In the genomic region with DNA sequence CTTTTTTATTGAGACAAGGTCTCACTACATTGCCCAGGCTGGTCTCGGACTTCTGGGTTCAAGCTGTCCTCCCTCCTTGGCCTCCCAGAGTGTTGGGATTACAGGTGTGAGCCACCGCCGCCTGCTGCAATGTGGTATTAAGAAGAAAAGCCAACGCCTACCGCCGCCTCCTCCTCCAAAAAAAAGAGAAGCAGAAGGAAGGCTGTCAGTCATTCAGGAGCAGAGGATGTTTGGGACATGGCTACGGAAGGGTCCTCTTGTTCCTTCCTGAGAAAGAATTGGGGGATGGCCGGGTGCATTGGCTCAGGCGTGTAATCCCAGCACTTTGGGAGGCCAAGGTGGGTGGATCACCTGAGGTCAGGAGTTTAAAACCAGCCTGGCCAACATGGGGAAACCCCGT, we compare ENCODE assay signal across 10 cellular contexts. TPM values are rescaled to one million over a fixed set of nuclear protein-coding genes. Genes with fewer than 3 reads are reported as not detected.
A peak's percentile ranks its signal among the peaks of the same experiment; 100 is the strongest.
DNase-seq lines count a peak whose midpoint lies in the region; ATAC-seq and TF ChIP-seq lines count a peak whose summit lies in the region.
"Had no signal": no experiment of that assay in that cellular context is flagged by ENCODE, and none has a peak within 500 bp of the region (broad histone marks: within the 10 kb centered on the region; RNA-seq: fewer than 3 reads in every experiment).

No MANE protein-coding gene starts in this region.

- H3K9ac ChIP-seq in Loucy (ENCODE audit: low read depth, low read length, poor library complexity, severe bottlenecking) (peak overlapping the region; percentile 88), neural cell (ENCODE audit: low read length) (peak overlapping the region; percentile 91)

- H3K9me2 ChIP-seq in Loucy (replicated peaks; ENCODE audit: low read depth, low read length) (no peaks in the 10 kb centered on the region), neural cell (ENCODE audit: insufficient read depth, low read length) (no peaks in the 10 kb centered on the region)

- H3K4me1 ChIP-seq in Loucy (ENCODE audit: insufficient read depth, low read length, poor library complexity, severe bottlenecking) = peaks cover 42% of the 10 kb centered on the region

- H4K20me1 ChIP-seq in Loucy (ENCODE audit: insufficient read depth, low read length, poor library complexity, severe bottlenecking) = peaks cover 55% of the 10 kb centered on the region
- H4K20me1 ChIP-seq in neural cell (ENCODE audit: insufficient read depth) = peaks cover 13% of the 10 kb centered on the region

- no peaks in the 10 kb centered on the region for H3K27me3 ChIP-seq in Loucy (ENCODE audit: insufficient read depth, low read length, poor library complexity, severe bottlenecking)
- no peaks in the 10 kb centered on the region for H3K27me3 ChIP-seq in dorsolateral prefrontal cortex
- H3K27me3 ChIP-seq in neural cell (ENCODE audit: insufficient read depth, low read depth, low read length) = no peaks in the 10 kb centered on the region

- no peaks in the 10 kb centered on the region for H3K9me3 ChIP-seq in Loucy (ENCODE audit: insufficient read depth, low read depth, low read length)
- no peaks in the 10 kb centered on the region for H3K9me3 ChIP-seq in neural cell (ENCODE audit: low read length)

- H3K79me2 ChIP-seq in Loucy (ENCODE audit: insufficient read depth, low read length) (peaks cover 61% of the 10 kb centered on the region), neural cell (replicated peaks; ENCODE audit: insufficient read depth, low read length) (peaks cover 57% of the 10 kb centered on the region)

- peak overlapping the region; percentile 89 for H3K4me2 ChIP-seq in Loucy (ENCODE audit: low read depth, low read length, poor library complexity, severe bottlenecking)
- peak overlapping the region; percentile 85 for H3K4me2 ChIP-seq in neural cell (ENCODE audit: low read length)

- intact Hi-C loops in CD14-positive monocyte (cut with micrococcal nuclease) = loop anchor here in 1 of 2 donors (5.0 kb wide), 2 partner anchors 47 to 83 kb away; partner anchors contain the start of genes BLOC1S3 and TRAPPC6A
- intact Hi-C loops in dorsolateral prefrontal cortex (cut with DNase I) = loop anchor here (5.0 to 10.0 kb wide), 4 partner anchors 57 to 153 kb away; partner anchors contain the start of genes BLOC1S3 (in 1 of the 2), CLASRP (in 1 of the 2), EXOC3L2 (in 1 of the 2) and TRAPPC6A (in 1 of the 2)

- peaks cover 19% of the 10 kb centered on the region; the same call in 1 of the 2 replicates for H3K36me3 ChIP-seq in Loucy (ENCODE audit: insufficient read depth, low read length)
- H3K36me3 ChIP-seq in neural cell (ENCODE audit: insufficient read depth, low read length) = no peaks in the 10 kb centered on the region

- H3K9me3 Mint-ChIP-seq in CD14-positive monocyte = no peaks in the 10 kb centered on the region

- TF ChIP-seq CTCF in CD14-positive monocyte (IDR thresholded peaks at IDR 0.05) (no peak), Loucy (conservative IDR thresholded peaks at IDR 0.05; ENCODE audit: low read length) (no peak), dorsolateral prefrontal cortex (IDR thresholded peaks at IDR 0.05 in 54 of 56, conservative IDR thresholded peaks at IDR 0.05 in 2 of 56; ENCODE audit: low read depth in 1 of 56, partially characterized antibody in 56 of 56) (no peak), neural cell (IDR thresholded peaks at IDR 0.05; ENCODE audit: poor library complexity, severe bottlenecking) (no peak)

- no peak for ATAC-seq in HG03521 (IDR thresholded peaks at IDR 0.05; ENCODE audit: unreplicated experiment)
- no peak for ATAC-seq in GM21360 (IDR thresholded peaks at IDR 0.05; ENCODE audit: unreplicated experiment)

- no peak for TF ChIP-seq EP300 in neural cell (conservative IDR thresholded peaks at IDR 0.05; ENCODE audit: poor library complexity, severe bottlenecking)

- DNase-seq in CD14-positive monocyte (ENCODE audit: low spot score) = no peak
- no peak for DNase-seq in dorsolateral prefrontal cortex
- no peak for DNase-seq in mesenteric fat pad (ENCODE audit: low spot score)
- DNase-seq in activated CD4-positive, alpha-beta T cell treated with anti-CD3 and anti-CD28 coated beads for 4 hours = no peak
- DNase-seq: central memory CD4-positive, alpha-beta T cell; NCI-H1436 treated with DMSO at 0.1 percent for 48 hours had no signal

- H3K27ac ChIP-seq in dorsolateral prefrontal cortex (peak overlapping the region in 8 of 59 donors; percentile 3 to 97 (median 92)), neural cell (ENCODE audit: low read length) (no peak overlapping the region)

- H3K27me3 Mint-ChIP-seq in CD14-positive monocyte (ENCODE audit: low read depth in 3 of 3) = peaks cover 0 to 9% (median 0%) of the 10 kb centered on the region in 3 donors

- peaks cover 56% of the 10 kb centered on the region for H3K4me1 Mint-ChIP-seq in CD14-positive monocyte

- H3K36me3 Mint-ChIP-seq in CD14-positive monocyte = peaks cover 6 to 12% of the 10 kb centered on the region in 2 donors

- H3K4me3 ChIP-seq in Loucy (ENCODE audit: low read length, poor library complexity, severe bottlenecking) (peak overlapping the region; percentile 81), dorsolateral prefrontal cortex (peak overlapping the region in 58 of 59 donors; percentile 70 to 100 (median 98)), neural cell (ENCODE audit: low read length) (peak overlapping the region; percentile 98)

- peak overlapping the region; percentile 87 to 99 for H3K4me3 Mint-ChIP-seq in CD14-positive monocyte

- H2AFZ ChIP-seq in Loucy (ENCODE audit: low read length) (no peak overlapping the region), neural cell (ENCODE audit: low read depth, low read length) (no peak overlapping the region)

- H3F3A ChIP-seq in Loucy (ENCODE audit: low read depth) (no peaks in the 10 kb centered on the region), neural cell (ENCODE audit: insufficient read depth, low read length, poor library complexity, severe bottlenecking) (peaks cover 7% of the 10 kb centered on the region)

- no peak for TF ChIP-seq RAD21 in neural cell (conservative IDR thresholded peaks at IDR 0.05)

- H3K27ac Mint-ChIP-seq in CD14-positive monocyte = peak overlapping the region in 2 of 7 donors; percentile 29 to 99

TF ChIP-seq in neural cell, 6 proteins besides CTCF, POLR2A, EP300 and RAD21:
- no peak for TF ChIP-seq TAF1 (IDR thresholded peaks at IDR 0.05; ENCODE audit: low read depth)
- TF ChIP-seq MXI1 (conservative IDR thresholded peaks at IDR 0.05; ENCODE audit: poor library complexity, severe bottlenecking) = no peak
- TF ChIP-seq POLR2AphosphoS5 (IDR thresholded peaks at IDR 0.05) = no peak
- TF ChIP-seq SMC3 (conservative IDR thresholded peaks at IDR 0.05; ENCODE audit: poor library complexity) = no peak
- no peak for TF ChIP-seq REST (IDR thresholded peaks at IDR 0.05; ENCODE audit: borderline replicate concordance)
- TF ChIP-seq EZH2 (IDR thresholded peaks at IDR 0.05; ENCODE audit: borderline replicate concordance, insufficient read depth, low read length, poor library complexity, severe bottlenecking) = no peak

RNA-seq across cellular contexts. Expression of gene PPP1R37, which starts 1.2 kb away (rescaled TPM):
- polyA plus RNA-seq in CD14-positive monocyte = under 1 TPM; 0.10 to 0.22 TPM
- 10 to 100 TPM; 33.6 to 77.3 (median 54.0) TPM for total RNA-seq in dorsolateral prefrontal cortex
- polyA plus RNA-seq in neural cell = 53.7 and 56.6 TPM in 2 replicates
- polyA minus RNA-seq in neural cell = 51.7 and 67.0 TPM in 2 replicates
- total RNA-seq in mesenteric fat pad = 22.0 TPM

RNA-seq across cellular contexts. Expression of gene GEMIN7, which starts 15.1 kb away (rescaled TPM):
- polyA plus RNA-seq in CD14-positive monocyte (10 to 100 TPM; 67.6 to 83.4 TPM), neural cell (14.4 and 26.5 TPM in 2 replicates)
- total RNA-seq in dorsolateral prefrontal cortex (10 to 100 TPM in 115 of 120 experiments, 1 to 10 TPM in 5; 5.0 to 26.4 (median 16.3) TPM), mesenteric fat pad (18.3 TPM)
- polyA minus RNA-seq in neural cell = 26.4 and 28.5 TPM in 2 replicates

RNA-seq across cellular contexts. Expression of gene ZNF296, which starts 17.9 kb away (rescaled TPM):
- polyA plus RNA-seq in CD14-positive monocyte = 1 to 10 TPM; 3.8 to 6.5 TPM
- total RNA-seq in dorsolateral prefrontal cortex = 1 to 10 TPM in 79 of 120 experiments, under 1 TPM in 41; 0.36 to 3.5 (median 1.3) TPM
- 1.0 and 1.4 TPM in 2 replicates for polyA plus RNA-seq in neural cell
- 0.58 and 0.73 TPM in 2 replicates for polyA minus RNA-seq in neural cell
- total RNA-seq in mesenteric fat pad = 0.61 TPM

RNA-seq across cellular contexts. Expression of gene CLASRP, which starts 55.3 kb away (rescaled TPM):
- 1 to 10 TPM; 2.2 to 4.1 TPM for polyA plus RNA-seq in CD14-positive monocyte
- total RNA-seq in dorsolateral prefrontal cortex = 100 to 1,000 TPM in 71 of 120 experiments, 10 to 100 TPM in 49; 51.6 to 162 (median 105) TPM
- 30.1 and 38.4 TPM in 2 replicates for polyA plus RNA-seq in neural cell
- 17.4 and 22.4 TPM in 2 replicates for polyA minus RNA-seq in neural cell
- 78.3 TPM for total RNA-seq in mesenteric fat pad
